Comparison of ENCODE assay signal across 19 cellular contexts in genomic region chr4:153255233-153255632, GRCh38. TPM values are rescaled to one million over a fixed set of nuclear protein-coding genes. Genes with fewer than 3 reads are reported as not detected.
DNase-seq lines count a peak whose midpoint lies in the region; ATAC-seq, FAIRE-seq and TF ChIP-seq lines count a peak whose summit lies in the region.
"Had no signal": no experiment of that assay in that cellular context is flagged by ENCODE, and none has a peak within 500 bp of the region (broad histone marks: within the 10 kb centered on the region; RNA-seq: fewer than 3 reads in every experiment).

No MANE protein-coding gene starts in this region.

- H4K5ac ChIP-seq in H1 (ENCODE audit: insufficient read length, low read depth, low read length) = no peak overlapping the region

- H3K27me3 Mint-ChIP-seq in activated CD8-positive, alpha-beta T cell treated with anti-CD3 and anti-CD28 coated beads, Interleukin-2, amount 10 ng/mL, durations not matched to agents 7 days and 5 days (ENCODE audit: low read depth) = peaks cover 11% of the 10 kb centered on the region
- H3K27me3 Mint-ChIP-seq in activated CD8-positive, alpha-beta T cell treated with anti-CD3 and anti-CD28 coated beads for 36 hours = peaks cover 5% of the 10 kb centered on the region
- no peaks in the 10 kb centered on the region for H3K27me3 Mint-ChIP-seq in neural progenitor cell (ENCODE audit: insufficient read depth, low read depth)
- H3K27me3 Mint-ChIP-seq in activated T-cell treated with anti-CD3 and anti-CD28 coated beads, Interleukin-2, amount 50 U/mL, for 4 hours (ENCODE audit: low read depth) = peaks cover 6% of the 10 kb centered on the region
- H3K27me3 Mint-ChIP-seq in activated T-helper 17 cell treated with anti-CD3 and anti-CD28 coated beads, Interleukin-2, amount 50 U/mL, for 72 hours = no peaks in the 10 kb centered on the region

- TF ChIP-seq POLR2A in H1 (IDR thresholded peaks at IDR 0.05; ENCODE audit: control extremely low read depth in 1 of 2, low read depth in 2 of 2, low read length in 2 of 2) = no peak

- 0 out of 2 replicates have a peak, but pooled peaks cover 4% of the 10 kb centered on the region for H3K79me1 ChIP-seq in H1 (ENCODE audit: low read depth, low read length)

- no peak overlapping the region for H3K27ac ChIP-seq in H1 (ENCODE audit: low read depth, low read length)
- no peak overlapping the region for H3K27ac ChIP-seq in neural progenitor cell
- H3K27ac ChIP-seq: 22Rv1, A549, C4-2B, GM23248 had no signal

- TF ChIP-seq CTCF in activated CD8-positive, alpha-beta T cell treated with anti-CD3 and anti-CD28 coated beads for 36 hours (IDR thresholded peaks at IDR 0.05) = no peak
- TF ChIP-seq CTCF in H1 (IDR thresholded peaks at IDR 0.05; ENCODE audit: control extremely low read depth in 1 of 3, insufficient read depth in 1 of 3, low read depth in 1 of 3, low read length in 3 of 3) (no peak), neural progenitor cell (IDR thresholded peaks at IDR 0.05) (no peak)

- no peak overlapping the region for H3K4me3 Mint-ChIP-seq in activated CD8-positive, alpha-beta T cell treated with anti-CD3 and anti-CD28 coated beads, Interleukin-2, amount 10 ng/mL, durations not matched to agents 7 days and 5 days
- no peak overlapping the region for H3K4me3 Mint-ChIP-seq in activated CD8-positive, alpha-beta T cell treated with anti-CD3 and anti-CD28 coated beads for 36 hours
- no peak overlapping the region for H3K4me3 Mint-ChIP-seq in neural progenitor cell
- H3K4me3 Mint-ChIP-seq in activated T-cell treated with anti-CD3 and anti-CD28 coated beads, Interleukin-2, amount 50 U/mL, for 4 hours = no peak overlapping the region
- no peak overlapping the region for H3K4me3 Mint-ChIP-seq in activated T-helper 17 cell treated with anti-CD3 and anti-CD28 coated beads, Interleukin-2, amount 50 U/mL, for 72 hours
- H3K4me3 Mint-ChIP-seq: CD4-positive, alpha-beta T cell had no signal

- no peak overlapping the region; the same call in 1 of the 2 replicates for H2BK20ac ChIP-seq in H1 (ENCODE audit: low read length)

- H2AFZ ChIP-seq in H1 (ENCODE audit: low read length) (no peak overlapping the region), neural progenitor cell (replicated peaks) (no peak overlapping the region)
- H2AFZ ChIP-seq: GM23248 had no signal

- H3K27ac Mint-ChIP-seq in activated CD8-positive, alpha-beta T cell treated with anti-CD3 and anti-CD28 coated beads, Interleukin-2, amount 10 ng/mL, durations not matched to agents 7 days and 5 days = no peak overlapping the region
- no peak overlapping the region for H3K27ac Mint-ChIP-seq in activated CD8-positive, alpha-beta T cell treated with anti-CD3 and anti-CD28 coated beads for 36 hours
- peak overlapping the region; percentile 40 for H3K27ac Mint-ChIP-seq in neural progenitor cell
- H3K27ac Mint-ChIP-seq in activated T-helper 17 cell treated with anti-CD3 and anti-CD28 coated beads, Interleukin-2, amount 50 U/mL, for 72 hours = no peak overlapping the region
- H3K27ac Mint-ChIP-seq: CD4-positive, alpha-beta T cell had no signal

- no peak for ATAC-seq in activated CD8-positive, alpha-beta T cell treated with anti-CD3 and anti-CD28 coated beads, Interleukin-2, amount 10 ng/mL, durations not matched to agents 7 days and 5 days
- ATAC-seq in activated CD8-positive, alpha-beta T cell treated with anti-CD3 and anti-CD28 coated beads for 36 hours = no peak
- no peak for ATAC-seq in activated T-cell treated with anti-CD3 and anti-CD28 coated beads, Interleukin-2, amount 50 U/mL, for 4 hours
- no peak for ATAC-seq in GM18519 (IDR thresholded peaks at IDR 0.05; ENCODE audit: low FRiP score, unreplicated experiment)
- no peak for ATAC-seq in activated T-helper 17 cell treated with anti-CD3 and anti-CD28 coated beads, Interleukin-2, amount 50 U/mL, for 72 hours (replicated peaks)
- ATAC-seq: A549, HCT116 had no signal

- CTCF ChIA-PET in activated CD8-positive, alpha-beta T cell treated with anti-CD3 and anti-CD28 coated beads, Interleukin-2, amount 10 ng/mL, durations not matched to agents 7 days and 5 days (lab: Charles Lee) = no interaction called here
- CTCF ChIA-PET in activated CD8-positive, alpha-beta T cell treated with anti-CD3 and anti-CD28 coated beads for 36 hours (lab: Charles Lee) = no interaction called here
- CTCF ChIA-PET in H1 (lab: Charles Lee; ENCODE audit: partially characterized antibody) = no interaction called here

- TF ChIP-seq RAD21 in H1 (IDR thresholded peaks at IDR 0.05 in 1 of 2, conservative IDR thresholded peaks at IDR 0.05 in 1 of 2; ENCODE audit: low read depth in 2 of 2, low read length in 2 of 2) = no peak

- peaks cover 45% of the 10 kb centered on the region for H3F3A ChIP-seq in neural progenitor cell (ENCODE audit: low read depth)

- H3K36me3 ChIP-seq in H1 (ENCODE audit: control insufficient read depth in 2 of 4, insufficient read depth in 4 of 4, low read length in 3 of 4) = no peaks in the 10 kb centered on the region
- no peaks in the 10 kb centered on the region for H3K36me3 ChIP-seq in neural progenitor cell

- H3K56ac ChIP-seq in H1 (replicated peaks; ENCODE audit: insufficient read length, low read depth, low read length) = no peak overlapping the region

- POLR2A ChIA-PET in activated CD8-positive, alpha-beta T cell treated with anti-CD3 and anti-CD28 coated beads, Interleukin-2, amount 10 ng/mL, durations not matched to agents 7 days and 5 days (lab: Charles Lee) = no interaction called here
- POLR2A ChIA-PET in activated CD8-positive, alpha-beta T cell treated with anti-CD3 and anti-CD28 coated beads for 36 hours (lab: Charles Lee) = no interaction called here
- POLR2A ChIA-PET in H1 (lab: Charles Lee; ENCODE audit: partially characterized antibody) = no interaction called here

- H3K23ac ChIP-seq in H1 (ENCODE audit: insufficient read length) = no peak overlapping the region

- peaks cover 0 to 18% of the 10 kb centered on the region in 2 experiments; a peak in 2 of 4 replicates for H3K79me2 ChIP-seq in H1 (ENCODE audit: control insufficient read depth in 1 of 2, insufficient read depth in 2 of 2, low read length in 2 of 2)
- peaks cover 32% of the 10 kb centered on the region for H3K79me2 ChIP-seq in neural progenitor cell (ENCODE audit: low read depth)

- H3K4me2 ChIP-seq in H1 (ENCODE audit: insufficient read depth in 1 of 2, low read depth in 2 of 2, low read length in 2 of 2) (no peak overlapping the region; a peak in 1 of 4 replicates), neural progenitor cell (no peak overlapping the region)
- H3K4me2 ChIP-seq: A549 had no signal

- no peak for TF ChIP-seq EP300 in H1 (IDR thresholded peaks at IDR 0.05; ENCODE audit: borderline replicate concordance in 1 of 2, low read depth in 2 of 2, low read length in 2 of 2)

- intact Hi-C loops in activated CD8-positive, alpha-beta T cell treated with anti-CD3 and anti-CD28 coated beads for 36 hours (cut with micrococcal nuclease) = no loop called here

- H3K4me3 ChIP-seq in H1 (ENCODE audit: extremely low read depth in 1 of 4, insufficient read depth in 2 of 4, low read depth in 3 of 4, low read length in 4 of 4) = no peak overlapping the region
- no peak overlapping the region for H3K4me3 ChIP-seq in neural progenitor cell
- H3K4me3 ChIP-seq: A549, GM23248 had no signal

- H3K14ac ChIP-seq in H1 (ENCODE audit: insufficient read length) = no peak overlapping the region

- H3K9ac ChIP-seq in H1 (replicated peaks in 1 of 4; ENCODE audit: extremely low read depth in 1 of 4, low read depth in 3 of 4, low read length in 3 of 4) = no peak overlapping the region
- no peak overlapping the region for H3K9ac ChIP-seq in neural progenitor cell
- H3K9ac ChIP-seq: GM23248 had no signal

- H3K9me3 Mint-ChIP-seq in activated CD8-positive, alpha-beta T cell treated with anti-CD3 and anti-CD28 coated beads, Interleukin-2, amount 10 ng/mL, durations not matched to agents 7 days and 5 days (ENCODE audit: insufficient read depth) = no peaks in the 10 kb centered on the region
- H3K9me3 Mint-ChIP-seq in activated CD8-positive, alpha-beta T cell treated with anti-CD3 and anti-CD28 coated beads for 36 hours = no peaks in the 10 kb centered on the region
- no peaks in the 10 kb centered on the region for H3K9me3 Mint-ChIP-seq in neural progenitor cell
- H3K9me3 Mint-ChIP-seq in activated T-cell treated with anti-CD3 and anti-CD28 coated beads, Interleukin-2, amount 50 U/mL, for 4 hours = no peaks in the 10 kb centered on the region
- no peaks in the 10 kb centered on the region for H3K9me3 Mint-ChIP-seq in activated T-helper 17 cell treated with anti-CD3 and anti-CD28 coated beads, Interleukin-2, amount 50 U/mL, for 72 hours
- H3K9me3 Mint-ChIP-seq: CD4-positive, alpha-beta T cell had no signal

- H3K4me1 ChIP-seq in H1 (replicated peaks in 1 of 4; ENCODE audit: control insufficient read depth in 3 of 4, insufficient read depth in 4 of 4, low read length in 3 of 4) (peaks cover 7 to 19% (median 12%) of the 10 kb centered on the region in 4 experiments), neural progenitor cell (peaks cover 47% of the 10 kb centered on the region)

- peak overlapping the region; percentile 52 for H2BK120ac ChIP-seq in H1 (replicated peaks; ENCODE audit: low read depth, low read length)

- H3K9me3 ChIP-seq in H1 (ENCODE audit: insufficient read depth in 2 of 2, low read depth in 1 of 2, low read length in 1 of 2) (no peaks in the 10 kb centered on the region), neural progenitor cell (ENCODE audit: low read depth) (no peaks in the 10 kb centered on the region)
- H3K9me3 ChIP-seq: A549, Caco-2 had no signal

- no peak overlapping the region for H3K4ac ChIP-seq in H1 (replicated peaks; ENCODE audit: insufficient read length, low read depth, low read length)

- H4K91ac ChIP-seq in H1 (replicated peaks; ENCODE audit: insufficient read length, low read length) = peak overlapping the region; percentile 32

- H3K27me3 ChIP-seq in H1 (replicated peaks in 1 of 4; ENCODE audit: control insufficient read depth in 3 of 4, extremely low read depth in 1 of 4, insufficient read depth in 3 of 4, low read length in 3 of 4) (no peaks in the 10 kb centered on the region), neural progenitor cell (no peaks in the 10 kb centered on the region)

- WGBS in H1 (ENCODE audit: extremely low coverage in 1 of 2, insufficient coverage in 1 of 2, insufficient read length in 1 of 2, insufficient replicate concordance in 2 of 2, low coverage in 1 of 2, low lambda C conversion rate in 2 of 2, missing lambda C conversion rate in 1 of 2), 2 experiments = 67% methylated on average over 3 of the region's 3 CpGs; no CpG with 5 or more reads in 1 of the 2 experiments

- H3K4me1 Mint-ChIP-seq in activated CD8-positive, alpha-beta T cell treated with anti-CD3 and anti-CD28 coated beads, Interleukin-2, amount 10 ng/mL, durations not matched to agents 7 days and 5 days (ENCODE audit: low read depth) = no peaks in the 10 kb centered on the region
- H3K4me1 Mint-ChIP-seq in activated CD8-positive, alpha-beta T cell treated with anti-CD3 and anti-CD28 coated beads for 36 hours (ENCODE audit: low read depth) = no peaks in the 10 kb centered on the region
- peaks cover 54% of the 10 kb centered on the region for H3K4me1 Mint-ChIP-seq in neural progenitor cell
- peaks cover 4% of the 10 kb centered on the region for H3K4me1 Mint-ChIP-seq in activated T-cell treated with anti-CD3 and anti-CD28 coated beads, Interleukin-2, amount 50 U/mL, for 4 hours (ENCODE audit: low read depth)
- no peaks in the 10 kb centered on the region for H3K4me1 Mint-ChIP-seq in activated T-helper 17 cell treated with anti-CD3 and anti-CD28 coated beads, Interleukin-2, amount 50 U/mL, for 72 hours

- H3K18ac ChIP-seq in H1 (ENCODE audit: extremely low read depth, low read length) = no peak overlapping the region

- DNase-seq in activated CD8-positive, alpha-beta T cell treated with anti-CD3 and anti-CD28 coated beads, Interleukin-2, amount 10 ng/mL, durations not matched to agents 7 days and 5 days = peak; percentile 2
- DNase-seq in activated CD8-positive, alpha-beta T cell treated with anti-CD3 and anti-CD28 coated beads for 36 hours = no peak
- DNase-seq in H1 (ENCODE audit: low read depth in 1 of 2, low spot score in 2 of 2) (no peak), neural progenitor cell (ENCODE audit: low spot score) (no peak)
- DNase-seq in activated T-cell treated with anti-CD3 and anti-CD28 coated beads, Interleukin-2, amount 50 U/mL, for 4 hours = no peak
- DNase-seq: AML-193; Caco-2; CD4-positive, alpha-beta T cell; H7 had no signal

- 0 out of 2 replicates have a peak overlapping the region, but pooled peaks have one; percentile 62 for H2BK15ac ChIP-seq in H1 (ENCODE audit: low read length)

- H4K20me1 ChIP-seq in H1 (replicated peaks in 1 of 2; ENCODE audit: control insufficient read depth in 1 of 2, insufficient read depth in 2 of 2, low read length in 2 of 2) (no peaks in the 10 kb centered on the region), neural progenitor cell (ENCODE audit: low read depth) (no peaks in the 10 kb centered on the region)

- H2AK5ac ChIP-seq in H1 (ENCODE audit: low read depth, low read length) = peak overlapping the region; percentile 26; the same call in 1 of the 2 replicates

- FAIRE-seq in H1 (lab: Jason Lieb, UNC) = peak; percentile 70
- FAIRE-seq: A549, D721Med, G401.6, GM12891 had no signal

- H2BK12ac ChIP-seq in H1 (ENCODE audit: low read depth, low read length) = peak overlapping the region; percentile 77; the same call in 1 of the 2 replicates

- H3K23me2 ChIP-seq in H1 (ENCODE audit: low read depth, low read length) = peaks cover 10% of the 10 kb centered on the region

- no peak overlapping the region for H4K8ac ChIP-seq in H1 (ENCODE audit: extremely low read depth, insufficient read depth, low read length)

- H2BK5ac ChIP-seq in H1 (ENCODE audit: low read depth, low read length) = peak overlapping the region; percentile 27; the same call in 1 of the 2 replicates

- no peaks in the 10 kb centered on the region for H3K36me3 Mint-ChIP-seq in activated CD8-positive, alpha-beta T cell treated with anti-CD3 and anti-CD28 coated beads, Interleukin-2, amount 10 ng/mL, durations not matched to agents 7 days and 5 days (ENCODE audit: low read depth)
- no peaks in the 10 kb centered on the region for H3K36me3 Mint-ChIP-seq in activated CD8-positive, alpha-beta T cell treated with anti-CD3 and anti-CD28 coated beads for 36 hours (ENCODE audit: low read depth)
- H3K36me3 Mint-ChIP-seq in neural progenitor cell = peaks cover 13% of the 10 kb centered on the region
- no peaks in the 10 kb centered on the region for H3K36me3 Mint-ChIP-seq in activated T-cell treated with anti-CD3 and anti-CD28 coated beads, Interleukin-2, amount 50 U/mL, for 4 hours (ENCODE audit: insufficient read depth)
- no peaks in the 10 kb centered on the region for H3K36me3 Mint-ChIP-seq in activated T-helper 17 cell treated with anti-CD3 and anti-CD28 coated beads, Interleukin-2, amount 50 U/mL, for 72 hours (ENCODE audit: low read depth)

RNA-seq across cellular contexts. Expression of gene TRIM2, which starts 51.0 kb away (rescaled TPM):
- total RNA-seq in activated CD8-positive, alpha-beta T cell treated with anti-CD3 and anti-CD28 coated beads, Interleukin-2, amount 10 ng/mL, durations not matched to agents 7 days and 5 days = under 1 TPM; 0.13 to 0.18 TPM
- 1 to 10 TPM in 1 of 2 experiments, under 1 TPM in 1; 0.63 to 1.4 TPM for total RNA-seq in activated CD8-positive, alpha-beta T cell treated with anti-CD3 and anti-CD28 coated beads for 36 hours
- 58.1 and 59.8 TPM in 2 replicates for total RNA-seq in H1 (2021; fragmentation: NEBNext Ultra II Directional; extraction: Animal tissue kit (Norgen Biotek cat#: 25700))
- 30.8 and 34.0 TPM in 2 replicates for polyA plus RNA-seq in H1 (2011; rRNA removed)
- 30.1 TPM for polyA plus RNA-seq in H1 (2011; cell fraction: cytosol; rRNA removed)
- polyA plus RNA-seq in H1 (2011; cell fraction: nucleus; rRNA removed) = 51.4 TPM
- 25.9 to 40.1 TPM (median 35.7 TPM) in 4 replicates for polyA plus RNA-seq in H1 (2012, experiment 1 of 2)
- polyA plus RNA-seq in H1 (2012, experiment 2 of 2) = 7.1 TPM
- polyA plus RNA-seq in H1 (2013, experiment 1 of 2) = 20.5 TPM
- 17.9 TPM for polyA plus RNA-seq in H1 (2013, experiment 2 of 2)
- polyA minus RNA-seq in H1 (2011; rRNA and poly(A)+ RNA removed) = 196 and 248 TPM in 2 replicates
- polyA minus RNA-seq in H1 (2011; cell fraction: cytosol; rRNA and poly(A)+ RNA removed) = 78.7 TPM
- 117 TPM for polyA minus RNA-seq in H1 (2011; cell fraction: nucleus; rRNA and poly(A)+ RNA removed)
- total RNA-seq in neural progenitor cell (ENCODE audit: low replicate concordance) = 87.6 and 90.2 TPM in 2 replicates
- under 1 TPM; 0.34 to 0.94 (median 0.49) TPM for total RNA-seq in activated T-cell treated with anti-CD3 and anti-CD28 coated beads, Interleukin-2, amount 50 U/mL, for 4 hours
- total RNA-seq in activated T-helper 17 cell treated with anti-CD3 and anti-CD28 coated beads, Interleukin-2, amount 50 U/mL, for 72 hours = 1 to 10 TPM; 1.0 to 1.6 TPM

Comparison
In these comparisons a context has a peak if more than half of its experiments do, and no peak if none do; other contexts are left out.
1. RNA of gene TRIM2, which starts 51.0 kb away (total RNA-seq): 87.6 to 90.2 TPM in neural progenitor cell and 58.1 to 59.8 TPM in H1; 1.0 to 1.6 TPM in activated T-helper 17 cell treated with anti-CD3 and anti-CD28 coated beads, Interleukin-2, amount 50 U/mL, for 72 hours, 0.63 to 1.4 TPM in activated CD8-positive, alpha-beta T cell treated with anti-CD3 and anti-CD28 coated beads for 36 hours, 0.34 to 0.94 TPM in activated T-cell treated with anti-CD3 and anti-CD28 coated beads, Interleukin-2, amount 50 U/mL, for 4 hours and 0.13 to 0.18 TPM in activated CD8-positive, alpha-beta T cell treated with anti-CD3 and anti-CD28 coated beads, Interleukin-2, amount 10 ng/mL, durations not matched to agents 7 days and 5 days; every median in the first group is over 10 times any median in the second.